Comparison of ENCODE assay signal across 25 cellular contexts in the genomic region with DNA sequence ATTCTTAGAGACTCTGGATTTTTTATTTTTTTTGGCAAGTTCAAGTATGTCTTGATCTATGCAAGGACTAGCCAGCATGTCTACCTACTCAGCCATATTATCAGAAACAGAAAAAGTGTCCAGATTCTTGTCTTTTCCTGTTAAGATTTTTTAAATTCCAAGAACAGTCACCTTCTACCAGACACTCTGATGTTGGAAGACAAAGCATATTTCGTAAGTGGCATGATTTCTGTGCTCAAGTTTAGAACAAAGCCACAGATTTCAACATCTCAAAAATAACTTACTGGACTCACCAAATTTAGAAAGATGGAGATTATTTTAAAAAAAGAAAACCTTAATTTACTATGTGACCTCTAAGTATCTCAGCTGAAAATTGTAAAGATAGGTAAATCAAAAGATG.
DNase-seq lines count a peak whose midpoint lies in the region; ATAC-seq and TF ChIP-seq lines count a peak whose summit lies in the region.
"Had no signal": no experiment of that assay in that cellular context is flagged by ENCODE, and none has a peak within 500 bp of the region (broad histone marks: within the 10 kb centered on the region; RNA-seq: fewer than 3 reads in every experiment).

No MANE protein-coding gene starts in this region.

- H3K4me3 Mint-ChIP-seq in activated naive CD4-positive, alpha-beta T cell treated with anti-CD3 and anti-CD28 coated beads, Interleukin-2, amount 10 ng/mL, durations not matched to agents 7 days and 5 days = no peak overlapping the region
- no peak overlapping the region for H3K4me3 Mint-ChIP-seq in glutamatergic neuron (ENCODE audit: unreplicated experiment)
- H3K4me3 Mint-ChIP-seq: activated naive CD8-positive, alpha-beta T cell treated with anti-CD3 and anti-CD28 coated beads for 36 hours; activated T-cell treated with anti-CD3 and anti-CD28 coated beads, Interleukin-2, amount 50 U/mL, for 72 hours; natural killer cell treated with Interleukin-12 subunit alpha and Interleukin-12 subunit beta and Interleukin-15 and Interleukin-18, amount 100 ng/mL, for 72 hours; T-helper 17 cell; WTC11 had no signal

- H3K27ac Mint-ChIP-seq in activated naive CD4-positive, alpha-beta T cell treated with anti-CD3 and anti-CD28 coated beads, Interleukin-2, amount 10 ng/mL, durations not matched to agents 7 days and 5 days = no peak overlapping the region
- H3K27ac Mint-ChIP-seq in glutamatergic neuron (ENCODE audit: unreplicated experiment) = no peak overlapping the region
- H3K27ac Mint-ChIP-seq: activated naive CD8-positive, alpha-beta T cell treated with anti-CD3 and anti-CD28 coated beads for 36 hours; activated T-cell treated with anti-CD3 and anti-CD28 coated beads, Interleukin-2, amount 50 U/mL, for 72 hours; natural killer cell treated with Interleukin-12 subunit alpha and Interleukin-12 subunit beta and Interleukin-15 and Interleukin-18, amount 100 ng/mL, for 72 hours; T-helper 17 cell; WTC11 had no signal

- CTCF ChIA-PET in activated naive CD4-positive, alpha-beta T cell treated with anti-CD3 and anti-CD28 coated beads, Interleukin-2, amount 10 ng/mL, durations not matched to agents 7 days and 5 days (lab: Charles Lee) = no interaction called here

- no peaks in the 10 kb centered on the region for H3K9me3 Mint-ChIP-seq in activated naive CD4-positive, alpha-beta T cell treated with anti-CD3 and anti-CD28 coated beads, Interleukin-2, amount 10 ng/mL, durations not matched to agents 7 days and 5 days
- no peaks in the 10 kb centered on the region for H3K9me3 Mint-ChIP-seq in glutamatergic neuron (ENCODE audit: unreplicated experiment)
- H3K9me3 Mint-ChIP-seq: activated naive CD8-positive, alpha-beta T cell treated with anti-CD3 and anti-CD28 coated beads for 36 hours; activated T-cell treated with anti-CD3 and anti-CD28 coated beads, Interleukin-2, amount 50 U/mL, for 72 hours; natural killer cell treated with Interleukin-12 subunit alpha and Interleukin-12 subunit beta and Interleukin-15 and Interleukin-18, amount 100 ng/mL, for 72 hours; WTC11 had no signal

- TF ChIP-seq CTCF in fibroblast of mammary gland (conservative IDR thresholded peaks at IDR 0.05; ENCODE audit: control insufficient read depth, insufficient read depth, low read depth, low read length) (no peak), glutamatergic neuron (IDR thresholded peaks at IDR 0.05; ENCODE audit: partially characterized antibody, unreplicated experiment) (no peak)

- no peaks in the 10 kb centered on the region for H3K36me3 Mint-ChIP-seq in activated naive CD4-positive, alpha-beta T cell treated with anti-CD3 and anti-CD28 coated beads, Interleukin-2, amount 10 ng/mL, durations not matched to agents 7 days and 5 days
- H3K36me3 Mint-ChIP-seq in glutamatergic neuron (ENCODE audit: unreplicated experiment) = no peaks in the 10 kb centered on the region
- H3K36me3 Mint-ChIP-seq: activated naive CD8-positive, alpha-beta T cell treated with anti-CD3 and anti-CD28 coated beads for 36 hours; natural killer cell treated with Interleukin-12 subunit alpha and Interleukin-12 subunit beta and Interleukin-15 and Interleukin-18, amount 100 ng/mL, for 72 hours; WTC11 had no signal

- H3K4me1 Mint-ChIP-seq in activated naive CD4-positive, alpha-beta T cell treated with anti-CD3 and anti-CD28 coated beads, Interleukin-2, amount 10 ng/mL, durations not matched to agents 7 days and 5 days = peaks cover 6% of the 10 kb centered on the region
- H3K4me1 Mint-ChIP-seq in glutamatergic neuron (ENCODE audit: low read depth, unreplicated experiment) = no peaks in the 10 kb centered on the region
- H3K4me1 Mint-ChIP-seq: WTC11 had no signal

- H3K27me3 Mint-ChIP-seq in activated naive CD4-positive, alpha-beta T cell treated with anti-CD3 and anti-CD28 coated beads, Interleukin-2, amount 10 ng/mL, durations not matched to agents 7 days and 5 days = peaks cover 35% of the 10 kb centered on the region
- no peaks in the 10 kb centered on the region for H3K27me3 Mint-ChIP-seq in glutamatergic neuron (ENCODE audit: unreplicated experiment)

- no peak overlapping the region for H3K4me3 ChIP-seq in fibroblast of mammary gland (ENCODE audit: control insufficient read depth, low read depth, low read length)
- H3K4me3 ChIP-seq: prostate gland, smooth muscle cell had no signal

- no peak for ATAC-seq in GM18907 (IDR thresholded peaks at IDR 0.05; ENCODE audit: unreplicated experiment)
- ATAC-seq: activated T-cell treated with anti-CD3 and anti-CD28 coated beads, Interleukin-2, amount 50 U/mL, for 72 hours; natural killer cell treated with Interleukin-12 subunit alpha and Interleukin-12 subunit beta and Interleukin-15 and Interleukin-18, amount 100 ng/mL, for 72 hours; T-helper 17 cell; WTC11 had no signal

- DNase-seq in SIG-M5 treated with dmso at 0.1 percent for 504 hours (lab: John Stamatoyannopoulos, UW; ENCODE audit: unreplicated experiment) (peak; percentile 61), SIG-M5 (lab: John Stamatoyannopoulos, UW) (no peak), SKM-1 (lab: John Stamatoyannopoulos, UW; ENCODE audit: unreplicated experiment) (peak; percentile 78), fibroblast of mammary gland (ENCODE audit: low read depth) (peak; percentile 44), glutamatergic neuron (no peak), NCI-H1417 (lab: John Stamatoyannopoulos, UW) (no peak)
- DNase-seq in activated naive CD4-positive, alpha-beta T cell treated with anti-CD3 and anti-CD28 coated beads, Interleukin-2, amount 10 ng/mL, durations not matched to agents 7 days and 5 days = no peak
- DNase-seq: activated CD8-positive, alpha-beta memory T cell treated with anti-CD3 and anti-CD28 coated beads for 24 hours; activated naive CD8-positive, alpha-beta T cell treated with anti-CD3 and anti-CD28 coated beads for 36 hours; activated T-cell treated with anti-CD3 and anti-CD28 coated beads, Interleukin-2, amount 50 U/mL, for 72 hours; C1 segment of cervical spinal cord; central memory CD4-positive, alpha-beta T cell; effector memory CD4-positive, alpha-beta T cell; foreskin melanocyte; mesendoderm; NCI-H187; NCI-H345; SHP77; stimulated activated CD4-positive, alpha-beta T cell treated with anti-CD3 and anti-CD28 coated beads, Interleukin-4, amount 100 ng/mL, for 24 hours; T-helper 17 cell had no signal

Comparison
In these comparisons a context has a peak if more than half of its experiments do, and no peak if none do; other contexts are left out.
1. DNase-seq: peak in SIG-M5 treated with dmso at 0.1 percent for 504 hours (single experiment), SKM-1 (single experiment) and fibroblast of mammary gland (single experiment); none in SIG-M5 (single experiment), activated naive CD4-positive, alpha-beta T cell treated with anti-CD3 and anti-CD28 coated beads, Interleukin-2, amount 10 ng/mL, durations not matched to agents 7 days and 5 days (single experiment), glutamatergic neuron (single experiment) and NCI-H1417 (0 of 3).